In genomic region chr6:72616406-72617015, GRCh38 we compare ENCODE assay signal across 8 cellular contexts. TPM values are rescaled to one million over a fixed set of nuclear protein-coding genes. Genes with fewer than 3 reads are reported as not detected.
DNase-seq lines count a peak whose midpoint lies in the region; ATAC-seq, FAIRE-seq and TF ChIP-seq lines count a peak whose summit lies in the region.

No MANE protein-coding gene starts in this region.

- H3K36me3 ChIP-seq in BE2C, result no peaks in the 10 kb centered on the region
- no peaks in the 10 kb centered on the region for H3K36me3 ChIP-seq in upper lobe of left lung

- no peak overlapping the region for H3K4me3 ChIP-seq in BE2C (ENCODE audit: low read depth, low read length)
- H3K4me3 ChIP-seq in upper lobe of left lung, result no peak overlapping the region

- H3K27ac Mint-ChIP-seq in glutamatergic neuron (ENCODE audit: unreplicated experiment), result no peak overlapping the region

- FAIRE-seq in GM19239 (lab: Jason Lieb, UNC), result peak; percentile 90

- H3K36me3 Mint-ChIP-seq in glutamatergic neuron (ENCODE audit: unreplicated experiment), result no peaks in the 10 kb centered on the region

- no peak for TF ChIP-seq POLR2A in upper lobe of left lung (IDR thresholded peaks at IDR 0.05)
- no peak for TF ChIP-seq POLR2A in GM18505 (IDR thresholded peaks at IDR 0.05; ENCODE audit: borderline replicate concordance, extremely low read depth, insufficient read depth, insufficient read length)

- peaks cover 6% of the 10 kb centered on the region for H3K27me3 Mint-ChIP-seq in glutamatergic neuron (ENCODE audit: unreplicated experiment)

- TF ChIP-seq CTCF in BE2C (IDR thresholded peaks at IDR 0.05; ENCODE audit: low read depth, low read length) (peak; percentile 57), glutamatergic neuron (IDR thresholded peaks at IDR 0.05; ENCODE audit: partially characterized antibody, unreplicated experiment) (peak; percentile 71), upper lobe of left lung (IDR thresholded peaks at IDR 0.05) (peak in 5 of 6 experiments; percentile 17 to 59 (median 38))

- no peak for DNase-seq in BE2C
- no peak for DNase-seq in GM19239 (ENCODE audit: insufficient read length, low spot score)
- DNase-seq in SKM-1 (lab: John Stamatoyannopoulos, UW; ENCODE audit: unreplicated experiment), result peak; percentile 40
- no peak for DNase-seq in glutamatergic neuron
- no peak for DNase-seq in upper lobe of left lung
- DNase-seq in posterior vena cava (ENCODE audit: low spot score), result no peak
- DNase-seq in NCI-H146 (lab: John Stamatoyannopoulos, UW), result no peak

- WGBS in upper lobe of left lung, 2 donors, result 27 to 34% methylated on average over 3 of the region's 3 CpGs

- H3K4me3 Mint-ChIP-seq in glutamatergic neuron (ENCODE audit: unreplicated experiment), result no peak overlapping the region

- TF ChIP-seq EP300 in upper lobe of left lung (IDR thresholded peaks at IDR 0.05), result no peak

- H3K9me3 Mint-ChIP-seq in glutamatergic neuron (ENCODE audit: unreplicated experiment), result peaks cover 2% of the 10 kb centered on the region

- intact Hi-C loops in posterior vena cava (cut with DNase I), result no loop called here

- H3K4me1 Mint-ChIP-seq in glutamatergic neuron (ENCODE audit: low read depth, unreplicated experiment), result peaks cover 15% of the 10 kb centered on the region

- ATAC-seq in upper lobe of left lung (ENCODE audit: low FRiP score in 2 of 2) (no peak), GM18505 (IDR thresholded peaks at IDR 0.05; ENCODE audit: unreplicated experiment) (no peak)

- H3K27me3 ChIP-seq in BE2C (peaks cover 16% of the 10 kb centered on the region), upper lobe of left lung (peaks cover 0 to 2% (median under 1%) of the 10 kb centered on the region in 4 donors)

- H3K9me3 ChIP-seq in BE2C (no peaks in the 10 kb centered on the region), upper lobe of left lung (no peaks in the 10 kb centered on the region)

- H3K4me1 ChIP-seq in BE2C (no peaks in the 10 kb centered on the region), upper lobe of left lung (peaks cover 9 to 20% (median 16%) of the 10 kb centered on the region in 4 donors)

- no peak overlapping the region for H3K27ac ChIP-seq in upper lobe of left lung

RNA-seq across cellular contexts. Expression of gene KCNQ5, which starts 5.4 kb away (rescaled TPM):
- polyA plus RNA-seq in BE2C (2012; ENCODE audit: insufficient read depth, insufficient read length, low read depth), result 6.1 TPM
- total RNA-seq in glutamatergic neuron (ENCODE audit: unreplicated experiment) (1.5 TPM), upper lobe of left lung (1 to 10 TPM in 1 of 6 donors, under 1 TPM in 5; 0.30 to 3.1 (median 0.32) TPM), posterior vena cava (1 to 10 TPM; 1.3 to 4.0 TPM)
